16 cellular contexts compared by ENCODE assay signal in genomic region chr18:42287047-42287446, GRCh38.
"Had no signal": no experiment of that assay in that cellular context is flagged by ENCODE, and none has a peak within 500 bp of the region (broad histone marks: within the 10 kb centered on the region; RNA-seq: fewer than 3 reads in every experiment).

No MANE protein-coding gene starts in this region.

- H3K27ac ChIP-seq: neutrophil, thoracic aorta had no signal

- H3K9me3 ChIP-seq: neutrophil, thoracic aorta had no signal

- H3K27ac Mint-ChIP-seq: activated B cell treated with CpG ODN at 0.5 μM for 24 hours; activated CD4-positive, alpha-beta T cell treated with anti-CD3 and anti-CD28 coated beads, Interleukin-2, amount 10 ng/mL, durations not matched to agents 24 days and 14 days; activated CD8-positive, alpha-beta T cell treated with anti-CD3 and anti-CD28 coated beads, Interleukin-2, amount 10 ng/mL, durations not matched to agents 7 days and 5 days; activated naive CD4-positive, alpha-beta T cell treated with anti-CD3 and anti-CD28 coated beads, Interleukin-2, amount 50 U/mL, for 72 hours; naive thymus-derived CD8-positive, alpha-beta T cell had no signal

- H3K27me3 ChIP-seq: neutrophil had no signal

- H3K27me3 Mint-ChIP-seq: activated CD4-positive, alpha-beta T cell treated with anti-CD3 and anti-CD28 coated beads, Interleukin-2, amount 10 ng/mL, durations not matched to agents 24 days and 14 days; naive thymus-derived CD8-positive, alpha-beta T cell had no signal

- H3K36me3 ChIP-seq: neutrophil, thoracic aorta had no signal

- H3K4me1 Mint-ChIP-seq: activated B cell treated with CpG ODN at 0.5 μM for 24 hours; activated CD4-positive, alpha-beta T cell treated with anti-CD3 and anti-CD28 coated beads, Interleukin-2, amount 10 ng/mL, durations not matched to agents 24 days and 14 days; naive thymus-derived CD8-positive, alpha-beta T cell had no signal

- H3K9me3 Mint-ChIP-seq: activated B cell treated with CpG ODN at 0.5 μM for 24 hours; activated CD4-positive, alpha-beta T cell treated with anti-CD3 and anti-CD28 coated beads, Interleukin-2, amount 10 ng/mL, durations not matched to agents 24 days and 14 days; activated naive CD4-positive, alpha-beta T cell treated with anti-CD3 and anti-CD28 coated beads, Interleukin-2, amount 50 U/mL, for 72 hours; naive thymus-derived CD8-positive, alpha-beta T cell had no signal

- H3K4me3 ChIP-seq: thoracic aorta had no signal

- DNase-seq: activated B cell treated with CpG ODN at 0.5 μM for 24 hours; activated CD4-positive, alpha-beta T cell treated with anti-CD3 and anti-CD28 coated beads, Interleukin-2, amount 10 ng/mL, durations not matched to agents 24 days and 14 days; activated CD8-positive, alpha-beta memory T cell treated with anti-CD3 and anti-CD28 coated beads, Interleukin-2, amount 50 U/mL, for 4 hours; activated CD8-positive, alpha-beta T cell treated with anti-CD3 and anti-CD28 coated beads, Interleukin-2, amount 10 ng/mL, durations not matched to agents 7 days and 5 days; activated effector memory CD4-positive, alpha-beta T cell treated with anti-CD3 and anti-CD28 coated beads, Interleukin-2, amount 50 U/mL, for 16 hours; activated T-cell treated with anti-CD3 and anti-CD28 coated beads, Interleukin-2, amount 50 U/mL, for 48 hours; cortex of kidney; effector CD4-positive, alpha-beta T cell; foreskin fibroblast; hypothalamus; mesenchymal stem cell; naive thymus-derived CD8-positive, alpha-beta T cell; stimulated activated CD4-positive, alpha-beta T cell treated with anti-CD3 and anti-CD28 coated beads, Interleukin-1b, Interleukin-23, amount 100 ng/mL, for 48 hours had no signal

- H3K4me3 Mint-ChIP-seq: activated B cell treated with CpG ODN at 0.5 μM for 24 hours; activated CD4-positive, alpha-beta T cell treated with anti-CD3 and anti-CD28 coated beads, Interleukin-2, amount 10 ng/mL, durations not matched to agents 24 days and 14 days; activated CD8-positive, alpha-beta T cell treated with anti-CD3 and anti-CD28 coated beads, Interleukin-2, amount 10 ng/mL, durations not matched to agents 7 days and 5 days; naive thymus-derived CD8-positive, alpha-beta T cell had no signal

- H3K36me3 Mint-ChIP-seq: activated naive CD4-positive, alpha-beta T cell treated with anti-CD3 and anti-CD28 coated beads, Interleukin-2, amount 50 U/mL, for 72 hours; naive thymus-derived CD8-positive, alpha-beta T cell had no signal

- ATAC-seq: activated CD8-positive, alpha-beta T cell treated with anti-CD3 and anti-CD28 coated beads, Interleukin-2, amount 10 ng/mL, durations not matched to agents 7 days and 5 days; activated naive CD4-positive, alpha-beta T cell treated with anti-CD3 and anti-CD28 coated beads, Interleukin-2, amount 50 U/mL, for 72 hours; naive thymus-derived CD8-positive, alpha-beta T cell had no signal
